ENCODE assay signal across 8 cellular contexts in the genomic region with DNA sequence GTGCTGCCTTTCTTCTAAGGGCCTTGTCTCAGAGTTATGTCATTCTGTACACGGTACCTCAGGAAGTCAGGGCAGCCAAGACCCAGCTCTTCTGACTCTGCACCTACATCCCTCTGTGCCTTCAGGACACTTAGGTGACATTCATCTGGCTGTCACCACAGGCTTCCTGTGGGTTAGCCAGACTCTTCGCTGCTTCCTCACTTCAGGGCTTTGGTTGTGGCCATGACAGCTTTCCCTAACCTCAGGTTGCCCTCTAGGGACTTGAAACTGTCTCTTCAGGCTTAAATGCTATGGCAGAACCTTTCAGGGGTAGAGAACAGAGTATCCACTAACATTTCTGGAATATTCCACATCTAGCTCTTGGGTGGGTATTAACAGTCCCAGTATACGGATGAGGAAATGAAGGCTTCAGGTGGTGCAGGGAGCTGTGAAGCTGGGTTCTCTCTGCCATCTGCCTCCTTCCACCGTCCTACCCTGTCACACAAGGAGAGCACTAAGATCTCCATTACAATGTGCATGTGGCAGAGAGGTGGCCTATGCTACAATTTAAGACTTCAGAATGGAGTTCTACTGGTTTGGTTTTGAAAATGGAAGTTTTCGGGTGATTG. TPM values are rescaled to one million over a fixed set of nuclear protein-coding genes. Genes with fewer than 3 reads are reported as not detected.
DNase-seq lines count a peak whose midpoint lies in the region; ATAC-seq, FAIRE-seq and TF ChIP-seq lines count a peak whose summit lies in the region.

No MANE protein-coding gene starts in this region.

- peak; percentile 56 for FAIRE-seq in GM18507 (lab: Jason Lieb, UNC)

- no peak overlapping the region for H3K4me3 Mint-ChIP-seq in natural killer cell treated with Interleukin-12 subunit alpha and Interleukin-12 subunit beta and Interleukin-15 and Interleukin-18, amount 100 ng/mL, for 72 hours

- no peaks in the 10 kb centered on the region for H3K27me3 Mint-ChIP-seq in natural killer cell treated with Interleukin-12 subunit alpha and Interleukin-12 subunit beta and Interleukin-15 and Interleukin-18, amount 100 ng/mL, for 72 hours

- no peaks in the 10 kb centered on the region for H3K9me2 ChIP-seq in PC-3 (replicated peaks; ENCODE audit: low read length)

- TF ChIP-seq CTCF in PC-3 (conservative IDR thresholded peaks at IDR 0.05; ENCODE audit: low read depth, low read length), result peak; percentile 27

- H4K20me1 ChIP-seq in PC-3 (ENCODE audit: low read length), result no peaks in the 10 kb centered on the region

- POLR2A ChIA-PET in PC-3 (lab: Charles Lee; ENCODE audit: unreplicated experiment), result no interaction called here

- no peaks in the 10 kb centered on the region for H3K4me1 ChIP-seq in PC-3 (ENCODE audit: insufficient read depth, low read length)

- H2AFZ ChIP-seq in PC-3 (ENCODE audit: low read length), result no peak overlapping the region

- ATAC-seq in PC-3, result peak; percentile 68
- ATAC-seq in natural killer cell treated with Interleukin-12 subunit alpha and Interleukin-12 subunit beta and Interleukin-15 and Interleukin-18, amount 100 ng/mL, for 72 hours, result peak; percentile 77 to 87
- no peak for ATAC-seq in HG03159 (IDR thresholded peaks at IDR 0.05; ENCODE audit: unreplicated experiment)

- H3K4me2 ChIP-seq in PC-3 (ENCODE audit: low read length), result no peak overlapping the region

- H3K36me3 Mint-ChIP-seq in natural killer cell treated with Interleukin-12 subunit alpha and Interleukin-12 subunit beta and Interleukin-15 and Interleukin-18, amount 100 ng/mL, for 72 hours, result peaks cover 13% of the 10 kb centered on the region

- H3K27ac ChIP-seq in PC-3 (ENCODE audit: low read length), result no peak overlapping the region

- H3K4me3 ChIP-seq in PC-3 (ENCODE audit: low read length), result no peak overlapping the region

- no peaks in the 10 kb centered on the region for H3K9me3 Mint-ChIP-seq in natural killer cell treated with Interleukin-12 subunit alpha and Interleukin-12 subunit beta and Interleukin-15 and Interleukin-18, amount 100 ng/mL, for 72 hours

- no peaks in the 10 kb centered on the region for H3K9me3 ChIP-seq in PC-3 (ENCODE audit: low read length)

- peaks cover 39% of the 10 kb centered on the region for H3K36me3 ChIP-seq in PC-3 (ENCODE audit: low read depth, low read length)

- no peak for DNase-seq in GM18507 (ENCODE audit: extremely low spot score, insufficient read length, low read depth)
- DNase-seq in PC-3, result peak; percentile 33
- peak; percentile 44 for DNase-seq in activated effector memory CD4-positive, alpha-beta T cell treated with Interleukin-2 at 50 U/mL for 16 hours
- no peak for DNase-seq in natural killer cell treated with Interleukin-12 subunit alpha and Interleukin-12 subunit beta and Interleukin-15 and Interleukin-18, amount 100 ng/mL, for 72 hours (ENCODE audit: low spot score)
- no peak for DNase-seq in DMS53 (lab: John Stamatoyannopoulos, UW)
- DNase-seq in NCI-H2196 (lab: John Stamatoyannopoulos, UW; ENCODE audit: unreplicated experiment), result no peak
- no peak for DNase-seq in NCI-H345 (lab: John Stamatoyannopoulos, UW)

- intact Hi-C loops in PC-3 (cut with micrococcal nuclease), result loop anchor here (5.0 kb wide), 1 partner anchor 155 kb away; no protein-coding TSS in a partner anchor

- CTCF ChIA-PET in PC-3 (lab: Charles Lee), result no interaction called here

- no TSS peak for BruUV-seq in PC-3 (replicated peaks; lab: Mats Ljungman, UMichigan)

- no peaks in the 10 kb centered on the region for H3F3A ChIP-seq in PC-3 (ENCODE audit: low read length, unreplicated experiment)

- no peaks in the 10 kb centered on the region for H3K79me2 ChIP-seq in PC-3 (ENCODE audit: low read length)

- peaks cover 13 to 18% of the 10 kb centered on the region in 2 donors for H3K4me1 Mint-ChIP-seq in natural killer cell treated with Interleukin-12 subunit alpha and Interleukin-12 subunit beta and Interleukin-15 and Interleukin-18, amount 100 ng/mL, for 72 hours (ENCODE audit: low read depth in 2 of 2)

- peak overlapping the region in 1 of 2 donors; percentile 15 for H3K27ac Mint-ChIP-seq in natural killer cell treated with Interleukin-12 subunit alpha and Interleukin-12 subunit beta and Interleukin-15 and Interleukin-18, amount 100 ng/mL, for 72 hours

- H3K9ac ChIP-seq in PC-3 (ENCODE audit: low read length), result no peak overlapping the region

- H3K27me3 ChIP-seq in PC-3 (ENCODE audit: low read length), result no peaks in the 10 kb centered on the region

RNA-seq across cellular contexts. Expression of a gene that starts 9.9 kb away (rescaled TPM):
- not detected in 2 replicates for total RNA-seq in PC-3 (2014; rRNA removed)
- total RNA-seq in natural killer cell treated with Interleukin-12 subunit alpha and Interleukin-12 subunit beta and Interleukin-15 and Interleukin-18, amount 100 ng/mL, for 72 hours, result under 1 TPM in 1 of 2 donors, not detected in 1; 0.36 TPM

RNA-seq across cellular contexts. Expression of a gene that starts 10.0 kb away (rescaled TPM):
- total RNA-seq in PC-3 (2014; rRNA removed), result 3.0 and 3.7 TPM in 2 replicates
- 10 to 100 TPM in 1 of 2 donors, 1 to 10 TPM in 1; 6.2 to 13.4 TPM for total RNA-seq in natural killer cell treated with Interleukin-12 subunit alpha and Interleukin-12 subunit beta and Interleukin-15 and Interleukin-18, amount 100 ng/mL, for 72 hours

RNA-seq across cellular contexts. Expression of a gene that starts 22.0 kb away (rescaled TPM):
- 59.8 and 68.5 TPM in 2 replicates for total RNA-seq in PC-3 (2014; rRNA removed)
- total RNA-seq in natural killer cell treated with Interleukin-12 subunit alpha and Interleukin-12 subunit beta and Interleukin-15 and Interleukin-18, amount 100 ng/mL, for 72 hours, result 10 to 100 TPM; 55.6 to 68.2 TPM

RNA-seq across cellular contexts. Expression of a gene that starts 36.2 kb away (rescaled TPM):
- total RNA-seq in PC-3 (2014; rRNA removed), result 159 and 176 TPM in 2 replicates
- 10 to 100 TPM; 11.8 to 35.9 TPM for total RNA-seq in natural killer cell treated with Interleukin-12 subunit alpha and Interleukin-12 subunit beta and Interleukin-15 and Interleukin-18, amount 100 ng/mL, for 72 hours

Comparison
In these comparisons a context has a peak if more than half of its experiments do, and no peak if none do; other contexts are left out.
1. DNase-seq: peak in PC-3 (single experiment) and activated effector memory CD4-positive, alpha-beta T cell treated with Interleukin-2 at 50 U/mL for 16 hours (single experiment); none in GM18507 (single experiment), natural killer cell treated with Interleukin-12 subunit alpha and Interleukin-12 subunit beta and Interleukin-15 and Interleukin-18, amount 100 ng/mL, for 72 hours (single experiment), DMS53 (single experiment), NCI-H2196 (single experiment) and NCI-H345 (single experiment).